28 cellular contexts compared by ENCODE assay signal in genomic region chr19:41128692-41129091, GRCh38. TPM values are rescaled to one million over a fixed set of nuclear protein-coding genes. Genes with fewer than 3 reads are reported as not detected.
"Had no signal": no experiment of that assay in that cellular context is flagged by ENCODE, and none has a peak within 500 bp of the region (broad histone marks: within the 10 kb centered on the region; RNA-seq: fewer than 3 reads in every experiment).

No MANE protein-coding gene starts in this region.

- H3K27ac Mint-ChIP-seq: activated T-cell treated with anti-CD3 and anti-CD28 coated beads, Interleukin-2, amount 50 U/mL, for 24 hours; nephron had no signal

- H3K27me3 Mint-ChIP-seq: activated T-cell treated with anti-CD3 and anti-CD28 coated beads, Interleukin-2, amount 50 U/mL, for 24 hours had no signal

- H3K36me3 ChIP-seq: breast epithelium, esophagus squamous epithelium, heart right ventricle, left lung, lower lobe of right lung, spleen, suprapubic skin, tibial artery, upper lobe of right lung had no signal

- H3K9me3 Mint-ChIP-seq: activated CD4-positive, alpha-beta memory T cell treated with anti-CD3 and anti-CD28 coated beads, Interleukin-2, amount 10 ng/mL, durations not matched to agents 7 days and 5 days; activated CD4-positive, alpha-beta T cell treated with anti-CD3 and anti-CD28 coated beads, Interleukin-2, amount 10 ng/mL, durations not matched to agents 7 days and 5 days; activated T-cell treated with anti-CD3 and anti-CD28 coated beads, Interleukin-2, amount 50 U/mL, for 24 hours had no signal

- H3K27ac ChIP-seq: breast epithelium, epithelial cell of prostate, esophagus squamous epithelium, heart right ventricle, left lung, lower lobe of right lung, suprapubic skin, tibial artery, upper lobe of right lung had no signal

- DNase-seq: activated CD4-positive, alpha-beta memory T cell treated with anti-CD3 and anti-CD28 coated beads, Interleukin-2, amount 10 ng/mL, durations not matched to agents 7 days and 5 days; activated CD4-positive, alpha-beta T cell treated with anti-CD3 and anti-CD28 coated beads for 1 hour; activated CD4-positive, alpha-beta T cell treated with anti-CD3 and anti-CD28 coated beads, Interleukin-2, amount 10 ng/mL, durations not matched to agents 7 days and 5 days; activated CD8-positive, alpha-beta memory T cell treated with anti-CD3 and anti-CD28 coated beads, Interleukin-2, amount 50 U/mL, for 48 hours; activated gamma-delta T cell treated with Interleukin-2 at 50 U/mL for 16 hours; activated naive CD4-positive, alpha-beta T cell treated with anti-CD3 and anti-CD28 coated beads, Interleukin-2, amount 50 U/mL, for 16 hours; activated T-cell treated with anti-CD3 and anti-CD28 coated beads, Interleukin-2, amount 50 U/mL, for 24 hours; dermis blood vessel endothelial cell; effector CD4-positive, alpha-beta T cell; esophagus squamous epithelium; foreskin melanocyte; heart right ventricle; kidney glomerular epithelial cell; left lung; lower lobe of right lung; mesenchymal stem cell; upper lobe of right lung had no signal

- H3K4me1 ChIP-seq: breast epithelium, upper lobe of right lung had no signal

- H3K4me3 ChIP-seq: left lung, upper lobe of right lung had no signal

- H3K27me3 ChIP-seq: breast epithelium, esophagus squamous epithelium, suprapubic skin, tibial artery, upper lobe of right lung had no signal

- FAIRE-seq: colon, endometrium had no signal

- H3K9me3 ChIP-seq: breast epithelium, esophagus squamous epithelium, heart right ventricle, left lung, lower lobe of right lung, spleen, suprapubic skin, tibial artery, upper lobe of right lung had no signal

RNA-seq across cellular contexts. Expression of gene CYP2F1, which starts 14.5 kb away (rescaled TPM):
- total RNA-seq: activated CD4-positive, alpha-beta memory T cell treated with anti-CD3 and anti-CD28 coated beads, Interleukin-2, amount 10 ng/mL, durations not matched to agents 7 days and 5 days; activated CD4-positive, alpha-beta T cell treated with anti-CD3 and anti-CD28 coated beads, Interleukin-2, amount 10 ng/mL, durations not matched to agents 7 days and 5 days; breast epithelium; dermis blood vessel endothelial cell; glomerular endothelial cell; heart right ventricle; osteoblast; posterior vena cava; spleen; suprapubic skin; upper lobe of right lung had no signal
- polyA plus RNA-seq: heart right ventricle, spleen had no signal

RNA-seq across cellular contexts. Expression of gene CYP2A13, which starts 40.4 kb away (rescaled TPM):
- total RNA-seq: activated CD4-positive, alpha-beta memory T cell treated with anti-CD3 and anti-CD28 coated beads, Interleukin-2, amount 10 ng/mL, durations not matched to agents 7 days and 5 days; activated CD4-positive, alpha-beta T cell treated with anti-CD3 and anti-CD28 coated beads, Interleukin-2, amount 10 ng/mL, durations not matched to agents 7 days and 5 days; breast epithelium; dermis blood vessel endothelial cell; esophagus squamous epithelium; glomerular endothelial cell; heart right ventricle; left lung; lower lobe of right lung; osteoblast; posterior vena cava; spleen; suprapubic skin; upper lobe of right lung had no signal
- polyA plus RNA-seq: heart right ventricle, spleen had no signal
